8 cellular contexts compared by ENCODE assay signal in genomic region chr1:179881642-179882252, GRCh38. TPM values are rescaled to one million over a fixed set of nuclear protein-coding genes. Genes with fewer than 3 reads are reported as not detected.
DNase-seq lines count a peak whose midpoint lies in the region; ATAC-seq and TF ChIP-seq lines count a peak whose summit lies in the region.

No MANE protein-coding gene starts in this region.

- peaks cover 7% of the 10 kb centered on the region for H3K36me3 ChIP-seq in mammary epithelial cell (ENCODE audit: insufficient read depth, low read length)

- H3K4me3 ChIP-seq in mammary epithelial cell (replicated peaks in 1 of 3; ENCODE audit: insufficient read depth in 1 of 3, low read depth in 2 of 3, low read length in 3 of 3), result peak overlapping the region; percentile 77 to 90 (median 85)

- dilution Hi-C loops in mammary epithelial cell (cut with HindIII; ENCODE audit: low sequenced_read_pairs), result no loop called here

- peak overlapping the region; percentile 88 for H2AFZ ChIP-seq in mammary epithelial cell (ENCODE audit: low read depth, low read length)

- H3K4me1 ChIP-seq in mammary epithelial cell (ENCODE audit: insufficient read depth, low read length), result peaks cover 4% of the 10 kb centered on the region

- H3K4me2 ChIP-seq in mammary epithelial cell (ENCODE audit: insufficient read depth, low read depth, low read length), result peak overlapping the region; percentile 80

- intact Hi-C loops in mammary epithelial cell (cut with micrococcal nuclease), result loop anchor here (2.0 to 5.0 kb wide), 2 partner anchors 73 to 296 kb away; partner anchors contain the start of gene CEP350

- peak overlapping the region; percentile 99 for H3K9ac ChIP-seq in mammary epithelial cell (ENCODE audit: insufficient read depth, low read length)

- H3K27ac ChIP-seq in mammary epithelial cell (ENCODE audit: insufficient read depth, low read depth, low read length), result peak overlapping the region; percentile 95

- TSS peak; percentile 1 for BruUV-seq in mammary epithelial cell (replicated peaks; lab: Mats Ljungman, UMichigan)

- TF ChIP-seq CTCF in AG09319 (IDR thresholded peaks at IDR 0.05; ENCODE audit: low read depth, low read length), result no peak
- no peak for TF ChIP-seq CTCF in mammary epithelial cell (conservative IDR thresholded peaks at IDR 0.05 in 1 of 2, IDR thresholded peaks at IDR 0.05 in 1 of 2; ENCODE audit: extremely low read depth in 1 of 2, insufficient read depth in 1 of 2, low read depth in 1 of 2, low read length in 2 of 2)

- 3% methylated on average over 17 of the region's 22 CpGs for WGBS in mammary epithelial cell (ENCODE audit: low coverage, missing lambda C conversion rate)

- in situ Hi-C loops in mammary epithelial cell (cut with MboI; ENCODE audit: low sequenced_read_pairs in 2 of 2), result loop anchor here in 1 of 2 donors (10.0 kb wide), 1 partner anchor 273 kb away; the partner anchor contains the start of gene QSOX1

- no peaks in the 10 kb centered on the region for H3K9me3 ChIP-seq in mammary epithelial cell (replicated peaks; ENCODE audit: insufficient read depth, low read length)

- peaks cover 61% of the 10 kb centered on the region for H3K79me2 ChIP-seq in mammary epithelial cell (ENCODE audit: insufficient read depth, low read length)

- ATAC-seq in GM18873 (IDR thresholded peaks at IDR 0.05; ENCODE audit: low FRiP score, unreplicated experiment), result peak; percentile 0

- H3K27me3 ChIP-seq in mammary epithelial cell (ENCODE audit: insufficient read depth, low read length), result no peaks in the 10 kb centered on the region

- H4K20me1 ChIP-seq in mammary epithelial cell (ENCODE audit: insufficient read depth, low read length), result no peaks in the 10 kb centered on the region

- CTCF ChIA-PET in mammary epithelial cell (lab: Charles Lee; ENCODE audit: low non-redundant PET), result no interaction called here

- DNase-seq in AG09319 (ENCODE audit: extremely low read depth, low read depth), result peak; percentile 93
- DNase-seq in NCI-H510A treated with DMSO at 0.1 percent for 48 hours (lab: John Stamatoyannopoulos, UW), result peak; percentile 90
- DNase-seq in mammary epithelial cell, result no peak
- DNase-seq in islet precursor cell, result peak; percentile 95
- DNase-seq in smooth muscle cell of the brain vasculature (ENCODE audit: low read depth, low spot score), result peak; percentile 92
- DNase-seq in central memory CD4-positive, alpha-beta T cell, result no peak
- DNase-seq in NCI-H2171 (lab: John Stamatoyannopoulos, UW), result no peak

RNA-seq across cellular contexts. Expression of gene TOR1AIP1, which starts 0.3 kb away (rescaled TPM):
- 10 to 100 TPM; 46.5 to 55.3 TPM for total RNA-seq in mammary epithelial cell
- 28.6 TPM for polyA plus RNA-seq in mammary epithelial cell
- 60.3 TPM for polyA minus RNA-seq in mammary epithelial cell

RNA-seq across cellular contexts. Expression of gene TOR1AIP2, which starts 4.1 kb away (rescaled TPM):
- total RNA-seq in mammary epithelial cell, result 100 to 1,000 TPM; 103 to 117 TPM
- polyA plus RNA-seq in mammary epithelial cell, result 31.1 TPM
- polyA minus RNA-seq in mammary epithelial cell, result 140 TPM

Comparison
In these comparisons a context has a peak if more than half of its experiments do, and no peak if none do; other contexts are left out.
1. DNase-seq: peak in AG09319 (single experiment), NCI-H510A treated with DMSO at 0.1 percent for 48 hours (single experiment), islet precursor cell (single experiment) and smooth muscle cell of the brain vasculature (single experiment); none in mammary epithelial cell (single experiment), central memory CD4-positive, alpha-beta T cell (single experiment) and NCI-H2171 (single experiment).